Comparison of ENCODE assay signal across 21 cellular contexts in genomic region chr1:41687007-41687406, GRCh38.
DNase-seq lines count a peak whose midpoint lies in the region; ATAC-seq lines count a peak whose summit lies in the region.
"Had no signal": no experiment of that assay in that cellular context is flagged by ENCODE, and none has a peak within 500 bp of the region (broad histone marks: within the 10 kb centered on the region; RNA-seq: fewer than 3 reads in every experiment).

No MANE protein-coding gene starts in this region.

- H3K27me3 ChIP-seq in Karpas-422 (ENCODE audit: low read length), result no peaks in the 10 kb centered on the region
- H3K27me3 ChIP-seq: adrenal gland, body of pancreas, SJCRH30, transverse colon had no signal

- no peak overlapping the region for H3K9ac ChIP-seq in Karpas-422 (ENCODE audit: low read length)

- peaks cover 83% of the 10 kb centered on the region for H3K4me1 Mint-ChIP-seq in stimulated activated naive CD8-positive, alpha-beta T cell treated with anti-CD3 and anti-CD28 coated beads, Interleukin-15, amount 100 ng/mL, for 72 hours
- peaks cover 82% of the 10 kb centered on the region for H3K4me1 Mint-ChIP-seq in dendritic cell treated with granulocyte-macrophage colony-stimulating factor and Interleukin-4, amounts not matched to agents 40 ng/mL and 50 ng/mL, for 4 days (ENCODE audit: low read depth)

- no peaks in the 10 kb centered on the region for H3K36me3 ChIP-seq in Karpas-422 (ENCODE audit: insufficient read depth, low read length)
- H3K36me3 ChIP-seq: adrenal gland, SJCRH30, transverse colon had no signal

- no peaks in the 10 kb centered on the region for H4K20me1 ChIP-seq in Karpas-422 (ENCODE audit: insufficient read depth, low read depth, low read length)

- H3K4me1 ChIP-seq in Karpas-422 (ENCODE audit: low read length), result peaks cover 8% of the 10 kb centered on the region
- H3K4me1 ChIP-seq: body of pancreas had no signal

- no peak overlapping the region for H3K27ac ChIP-seq in Karpas-422 (ENCODE audit: low read length)
- H3K27ac ChIP-seq: adrenal gland, body of pancreas, epithelial cell of prostate, SJCRH30, transverse colon had no signal

- no peak for DNase-seq in stimulated activated naive CD8-positive, alpha-beta T cell treated with anti-CD3 and anti-CD28 coated beads, Interleukin-15, amount 100 ng/mL, for 72 hours
- DNase-seq in stimulated activated naive CD8-positive, alpha-beta T cell treated with anti-CD3 and anti-CD28 coated beads, Interleukin-15, Interleukin-2, amounts not matched to agents 100 U/mL and 50 U/mL, for 24 hours, result no peak
- no peak for DNase-seq in posterior vena cava (ENCODE audit: low spot score)
- no peak for DNase-seq in OCI-M2 (lab: John Stamatoyannopoulos, UW; ENCODE audit: unreplicated experiment)
- DNase-seq in Karpas-422, result no peak
- DNase-seq: activated gamma-delta T cell treated with Interleukin-2 at 50 U/mL for 16 hours; activated T-cell treated with anti-CD3 and anti-CD28 coated beads for 4 hours; adrenal gland; body of pancreas; DMS153; IMR-90; islet precursor cell; naive thymus-derived CD8-positive, alpha-beta T cell; NCI-H1105 treated with DMSO at 0.1 percent for 48 hours; NCI-H2029; NCI-H526 treated with DMSO at 0.1 percent for 48 hours; SJCRH30; transverse colon had no signal

- H3K9me2 ChIP-seq in Karpas-422 (replicated peaks; ENCODE audit: insufficient read depth, low read length), result no peaks in the 10 kb centered on the region

- no peak overlapping the region for H3K4me2 ChIP-seq in Karpas-422 (ENCODE audit: low read depth, low read length, poor library complexity, severe bottlenecking)

- H3K27ac Mint-ChIP-seq in stimulated activated naive CD8-positive, alpha-beta T cell treated with anti-CD3 and anti-CD28 coated beads, Interleukin-15, amount 100 ng/mL, for 72 hours, result peak overlapping the region in 1 of 2 donors; percentile 84
- peak overlapping the region; percentile 28 for H3K27ac Mint-ChIP-seq in dendritic cell treated with granulocyte-macrophage colony-stimulating factor and Interleukin-4, amounts not matched to agents 40 ng/mL and 50 ng/mL, for 4 days
- H3K27ac Mint-ChIP-seq: naive thymus-derived CD8-positive, alpha-beta T cell had no signal

- H2AFZ ChIP-seq in Karpas-422 (ENCODE audit: low read length), result no peak overlapping the region

- H3K79me2 ChIP-seq in Karpas-422 (ENCODE audit: low read length), result no peaks in the 10 kb centered on the region

- ATAC-seq in stimulated activated naive CD8-positive, alpha-beta T cell treated with anti-CD3 and anti-CD28 coated beads, Interleukin-15, amount 100 ng/mL, for 72 hours, result peak; percentile 78
- ATAC-seq in stimulated activated naive CD8-positive, alpha-beta T cell treated with anti-CD3 and anti-CD28 coated beads, Interleukin-15, Interleukin-2, amounts not matched to agents 100 U/mL and 50 U/mL, for 24 hours, result no peak
- peak; percentile 57 for ATAC-seq in HG02610 (IDR thresholded peaks at IDR 0.05; ENCODE audit: unreplicated experiment)
- ATAC-seq: body of pancreas; naive thymus-derived CD8-positive, alpha-beta T cell had no signal

- no peak overlapping the region for H3K4me3 ChIP-seq in Karpas-422 (ENCODE audit: low read length)
- H3K4me3 ChIP-seq: adrenal gland, body of pancreas, SJCRH30, transverse colon had no signal

- intact Hi-C loops in dendritic cell treated with granulocyte-macrophage colony-stimulating factor and Interleukin-4, amounts not matched to agents 40 ng/mL and 50 ng/mL, for 4 days (cut with micrococcal nuclease), result no loop called here
- intact Hi-C loops in posterior vena cava (cut with DNase I), result no loop called here

- no peaks in the 10 kb centered on the region for H3K9me3 ChIP-seq in Karpas-422 (ENCODE audit: low read length)
- H3K9me3 ChIP-seq: adrenal gland, body of pancreas, SJCRH30, transverse colon had no signal

- H3K27me3 Mint-ChIP-seq in stimulated activated naive CD8-positive, alpha-beta T cell treated with anti-CD3 and anti-CD28 coated beads, Interleukin-15, amount 100 ng/mL, for 72 hours, result no peaks in the 10 kb centered on the region
- peaks cover 5% of the 10 kb centered on the region for H3K27me3 Mint-ChIP-seq in dendritic cell treated with granulocyte-macrophage colony-stimulating factor and Interleukin-4, amounts not matched to agents 40 ng/mL and 50 ng/mL, for 4 days
- H3K27me3 Mint-ChIP-seq: naive thymus-derived CD8-positive, alpha-beta T cell had no signal

- H3K9me3 Mint-ChIP-seq in stimulated activated naive CD8-positive, alpha-beta T cell treated with anti-CD3 and anti-CD28 coated beads, Interleukin-15, amount 100 ng/mL, for 72 hours, result no peaks in the 10 kb centered on the region
- no peaks in the 10 kb centered on the region for H3K9me3 Mint-ChIP-seq in dendritic cell treated with granulocyte-macrophage colony-stimulating factor and Interleukin-4, amounts not matched to agents 40 ng/mL and 50 ng/mL, for 4 days
- H3K9me3 Mint-ChIP-seq: naive thymus-derived CD8-positive, alpha-beta T cell had no signal

- H3K36me3 Mint-ChIP-seq in dendritic cell treated with granulocyte-macrophage colony-stimulating factor and Interleukin-4, amounts not matched to agents 40 ng/mL and 50 ng/mL, for 4 days (ENCODE audit: low read depth), result no peaks in the 10 kb centered on the region
- H3K36me3 Mint-ChIP-seq: naive thymus-derived CD8-positive, alpha-beta T cell had no signal

- no peak overlapping the region for H3K4me3 Mint-ChIP-seq in stimulated activated naive CD8-positive, alpha-beta T cell treated with anti-CD3 and anti-CD28 coated beads, Interleukin-15, amount 100 ng/mL, for 72 hours
- no peak overlapping the region for H3K4me3 Mint-ChIP-seq in dendritic cell treated with granulocyte-macrophage colony-stimulating factor and Interleukin-4, amounts not matched to agents 40 ng/mL and 50 ng/mL, for 4 days
- H3K4me3 Mint-ChIP-seq: naive thymus-derived CD8-positive, alpha-beta T cell had no signal
